Comparison of ENCODE assay signal across 8 cellular contexts in genomic region chr5:151772029-151772867, GRCh38. TPM values are rescaled to one million over a fixed set of nuclear protein-coding genes. Genes with fewer than 3 reads are reported as not detected.
A peak's percentile ranks its signal among the peaks of the same experiment; 100 is the strongest.
DNase-seq lines count a peak whose midpoint lies in the region; ATAC-seq, FAIRE-seq and TF ChIP-seq lines count a peak whose summit lies in the region.

No MANE protein-coding gene starts in this region.

- H3K4me1 ChIP-seq in Caco-2 (no peaks in the 10 kb centered on the region; the same call in 1 of the 2 replicates), HAP-1 (peaks cover 27% of the 10 kb centered on the region), K562 (replicated peaks in 1 of 2; ENCODE audit: control insufficient read depth in 2 of 2, insufficient read depth in 2 of 2, low read length in 2 of 2) (peaks cover 12 to 19% of the 10 kb centered on the region in 2 experiments; a peak in 4 of 5 replicates)

- H2AFZ ChIP-seq in K562 (ENCODE audit: low read depth, low read length), result peak overlapping the region; percentile 46; the same call in 1 of the 2 replicates

- H3K79me2 ChIP-seq in K562 (ENCODE audit: control insufficient read depth, insufficient read depth, low read length), result peaks cover 70% of the 10 kb centered on the region

- H3K27ac Mint-ChIP-seq in Caco-2 (ENCODE audit: unreplicated experiment), result no peak overlapping the region

- DNase-seq in Caco-2 (peak; percentile 53 to 55), HAP-1 (ENCODE audit: low spot score in 2 of 2) (peak in 1 of 2 experiments; percentile 57), SK-N-DZ (ENCODE audit: low spot score) (peak; percentile 36), K562 (ENCODE audit: extremely low read depth in 1 of 4, low spot score in 3 of 4) (peak in 3 of 4 experiments; percentile 25 to 84 (median 27)), iPS-NIHi11 (ENCODE audit: low spot score) (peak; percentile 75), cortex of kidney (lab: John Stamatoyannopoulos, UW) (no peak)

- ATAC-seq in K562 (peak; percentile 7), HG03095 (IDR thresholded peaks at IDR 0.05; ENCODE audit: unreplicated experiment) (no peak)

- no peaks in the 10 kb centered on the region for H3K9me3 ChIP-seq in Caco-2
- no peaks in the 10 kb centered on the region for H3K9me3 ChIP-seq in HAP-1
- no peaks in the 10 kb centered on the region for H3K9me3 ChIP-seq in K562 (replicated peaks; ENCODE audit: control insufficient read depth, insufficient read depth, low read depth, low read length)

- H3K36me3 Mint-ChIP-seq in Caco-2 (ENCODE audit: insufficient read depth, unreplicated experiment), result peaks cover 37% of the 10 kb centered on the region

- WGBS in K562 (ENCODE audit: insufficient coverage, low coverage, missing lambda C conversion rate), result 1% methylated on average over 47 of the region's 87 CpGs

- H3K27me3 ChIP-seq in Caco-2 (replicated peaks; ENCODE audit: control insufficient read depth, insufficient read depth, low read length) (no peaks in the 10 kb centered on the region), HAP-1 (ENCODE audit: low read depth) (no peaks in the 10 kb centered on the region), K562 (ENCODE audit: control insufficient read depth in 2 of 2, insufficient read depth in 2 of 2, low read length in 2 of 2) (no peaks in the 10 kb centered on the region)

- no TSS peak for BruUV-seq in Caco-2 (replicated peaks; lab: Mats Ljungman, UMichigan)
- BruUV-seq in K562 (replicated peaks; lab: Mats Ljungman, UMichigan), result no TSS peak

- H3K4me3 ChIP-seq in Caco-2 (ENCODE audit: low read depth, low read length), result peak overlapping the region; percentile 98
- H3K4me3 ChIP-seq in HAP-1, result peak overlapping the region; percentile 80
- H3K4me3 ChIP-seq in K562, result peak overlapping the region; percentile 90
- H3K4me3 ChIP-seq in skin epidermis, result peak overlapping the region; percentile 67 to 94 (median 82)

- POLR2A ChIA-PET in Caco-2 (lab: Charles Lee), result interaction anchor here (0.5 to 3.0 kb wide), 6 partner anchors 12 to 519 kb away, joined by 3 to 17 read pairs (median 6); partner anchors contain the start of genes ATOX1 and GM2A
- POLR2A ChIA-PET in K562 (lab: Yijun Ruan, JAX), result interaction anchor here (0.6 to 5.1 kb wide), 9 partner anchors 10 to 115 kb away, joined by 3 to 56 read pairs (median 6); partner anchors contain the start of gene ATOX1

- peak overlapping the region; percentile 98 for H3K4me2 ChIP-seq in K562 (ENCODE audit: insufficient read depth, low read length)

- H3K27ac ChIP-seq in K562 (ENCODE audit: extremely low read depth, low read depth, low read length) (peak overlapping the region; percentile 91), skin epidermis (peak overlapping the region; percentile 53 to 99 (median 89))

- no peak for TF ChIP-seq POLR2A in K562 (conservative IDR thresholded peaks at IDR 0.05)

- in situ Hi-C loops in HAP-1 (cut with MboI; ENCODE audit: low sequenced_read_pairs) (no loop called here), K562 (cut with MboI) (no loop called here)

- H3K9me1 ChIP-seq in K562 (ENCODE audit: control insufficient read depth, insufficient read depth, low read length), result no peaks in the 10 kb centered on the region

- TF ChIP-seq RAD21 in K562 (CRISPR knock-in tag; conservative IDR thresholded peaks at IDR 0.05 in 1 of 2, IDR thresholded peaks at IDR 0.05 in 1 of 2), result no peak

- CTCF ChIA-PET in Caco-2 (lab: Charles Lee) (interaction anchor here (1.1 to 2.4 kb wide), 4 partner anchors 17 to 120 kb away, joined by 3 to 25 read pairs (median 8); no protein-coding TSS in a partner anchor), K562 (lab: Yijun Ruan, JAX; ENCODE audit: low intra/inter-chr PET ratio) (interaction anchor here (0.5 to 2.3 kb wide), 3 partner anchors 22 to 113 kb away, joined by 4 to 16 read pairs (median 6); no protein-coding TSS in a partner anchor)

- H3K36me3 ChIP-seq in Caco-2 (ENCODE audit: control insufficient read depth, insufficient read depth, low read length) (no peaks in the 10 kb centered on the region; the same call in 1 of the 2 replicates), HAP-1 (replicated peaks) (peaks cover 23% of the 10 kb centered on the region), K562 (ENCODE audit: control insufficient read depth, insufficient read depth, low read length) (peaks cover 48% of the 10 kb centered on the region; the same call in 2 of the 3 replicates)

- peaks cover 18% of the 10 kb centered on the region for H3K4me1 Mint-ChIP-seq in Caco-2 (ENCODE audit: low read depth, unreplicated experiment)

- H4K20me1 ChIP-seq in K562 (replicated peaks; ENCODE audit: control insufficient read depth, insufficient read depth, low read length), result peaks cover 43% of the 10 kb centered on the region

- no peaks in the 10 kb centered on the region for H3K9me3 Mint-ChIP-seq in Caco-2 (ENCODE audit: unreplicated experiment)

- H3K4me3 Mint-ChIP-seq in Caco-2 (ENCODE audit: unreplicated experiment), result no peak overlapping the region

- no peak for TF ChIP-seq EP300 in K562 (IDR thresholded peaks at IDR 0.05; ENCODE audit: low read length)

- intact Hi-C loops in Caco-2 (cut with micrococcal nuclease; ENCODE audit: unreplicated experiment) (loop anchor here (5.0 kb wide), 1 partner anchor 520 kb away; the partner anchor contains the start of gene GM2A), K562 (cut with micrococcal nuclease) (loop anchor here (1.0 to 5.0 kb wide), 2 partner anchors 8 to 325 kb away; partner anchors contain the start of gene SLC36A1)

- H3K9ac ChIP-seq in K562 (ENCODE audit: insufficient read depth in 1 of 2, low read depth in 2 of 2, low read length in 2 of 2), result peak overlapping the region; percentile 94 to 96

- no peaks in the 10 kb centered on the region for H3K27me3 Mint-ChIP-seq in Caco-2 (ENCODE audit: insufficient read depth, unreplicated experiment)

- FAIRE-seq in K562 (lab: Jason Lieb, UNC), result no peak

- TF ChIP-seq CTCF in Caco-2 (IDR thresholded peaks at IDR 0.05; ENCODE audit: insufficient read depth in 1 of 2, low read depth in 1 of 2, low read length in 1 of 2, severe bottlenecking in 1 of 2, unreplicated experiment in 1 of 2) (no peak), K562 (IDR thresholded peaks at IDR 0.05 in 2 of 3, conservative IDR thresholded peaks at IDR 0.05 in 1 of 3; ENCODE audit: insufficient read depth in 2 of 3, low read depth in 1 of 3, low read length in 3 of 3) (no peak)

RNA-seq across cellular contexts. Expression of gene G3BP1, which starts 0.5 kb away (rescaled TPM):
- 291 and 329 TPM in 2 replicates for total RNA-seq in Caco-2 (2022)
- polyA plus RNA-seq in SK-N-DZ (2014; cell fraction: cytosol; rRNA removed), result 142 and 171 TPM in 2 replicates
- 75.6 and 89.6 TPM in 2 replicates for polyA plus RNA-seq in SK-N-DZ (2014; cell fraction: nucleus; rRNA removed)
- 109 and 174 TPM in 2 replicates for total RNA-seq in K562 (2011; cell fraction: chromatin; rRNA removed; ENCODE audit: low replicate concordance)
- total RNA-seq in K562 (2011; cell fraction: nucleolus; rRNA removed), result 80.2 and 99.9 TPM in 2 replicates
- 122 and 186 TPM in 2 replicates for total RNA-seq in K562 (2011; cell fraction: nucleoplasm; rRNA removed)
- 105 and 130 TPM in 2 replicates for total RNA-seq in K562 (2014; rRNA removed)
- 238 and 257 TPM in 2 replicates for total RNA-seq in K562 (2014; rRNA removed; fragmentation: Illumina TruSeq; extraction: Trizol)
- total RNA-seq in K562 (2015; rRNA removed; fragmentation: Illumina TruSeq; extraction: Trizol), result 195 and 209 TPM in 2 replicates
- total RNA-seq in K562 (2021), result 260 and 264 TPM in 2 replicates
- 74.3 and 101 TPM in 2 replicates for polyA plus RNA-seq in K562 (2011; rRNA removed)
- polyA plus RNA-seq in K562 (2011; cell fraction: cytosol; rRNA removed), result 35.6 and 53.9 TPM in 2 replicates
- 53.2 and 53.3 TPM in 2 replicates for polyA plus RNA-seq in K562 (2011; cell fraction: nucleus; rRNA removed)
- 64.6 and 142 TPM in 2 replicates for polyA plus RNA-seq in K562 (2012)
- 142 and 173 TPM in 2 replicates for polyA plus RNA-seq in K562 (2014; fragmentation: Illumina TruSeq; extraction: Trizol)
- 10 to 100 TPM; 54.7 to 55.5 TPM for polyA plus RNA-seq in K562 (2014; fragmentation: Nextera tagmentation; extraction: Ambion mirVana)
- polyA plus RNA-seq in K562 (2014; rRNA removed), result 69.7 and 79.8 TPM in 2 replicates
- polyA minus RNA-seq in K562 (2011; rRNA and poly(A)+ RNA removed), result 228 and 286 TPM in 2 replicates
- polyA minus RNA-seq in K562 (2011; cell fraction: cytosol; rRNA and poly(A)+ RNA removed), result 120 and 156 TPM in 2 replicates
- polyA minus RNA-seq in K562 (2011; cell fraction: nucleus; rRNA and poly(A)+ RNA removed), result 97.3 and 124 TPM in 2 replicates

RNA-seq across cellular contexts. Expression of gene ATOX1, which starts 13.8 kb away (rescaled TPM):
- total RNA-seq in Caco-2 (2022), result 135 and 139 TPM in 2 replicates
- polyA plus RNA-seq in SK-N-DZ (2014; cell fraction: cytosol; rRNA removed), result 85.3 and 102 TPM in 2 replicates
- 33.7 and 41.0 TPM in 2 replicates for polyA plus RNA-seq in SK-N-DZ (2014; cell fraction: nucleus; rRNA removed)
- total RNA-seq in K562 (2011; cell fraction: chromatin; rRNA removed; ENCODE audit: low replicate concordance), result 31.3 and 35.6 TPM in 2 replicates
- total RNA-seq in K562 (2011; cell fraction: nucleolus; rRNA removed), result 32.5 and 42.5 TPM in 2 replicates
- total RNA-seq in K562 (2011; cell fraction: nucleoplasm; rRNA removed), result 43.0 and 57.0 TPM in 2 replicates
- total RNA-seq in K562 (2014; rRNA removed), result 66.2 and 70.3 TPM in 2 replicates
- total RNA-seq in K562 (2014; rRNA removed; fragmentation: Illumina TruSeq; extraction: Trizol), result 59.8 and 68.2 TPM in 2 replicates
- 72.2 and 73.8 TPM in 2 replicates for total RNA-seq in K562 (2015; rRNA removed; fragmentation: Illumina TruSeq; extraction: Trizol)
- 86.2 and 93.0 TPM in 2 replicates for total RNA-seq in K562 (2021)
- polyA plus RNA-seq in K562 (2011; rRNA removed), result 59.2 and 75.4 TPM in 2 replicates
- polyA plus RNA-seq in K562 (2011; cell fraction: cytosol; rRNA removed), result 149 and 236 TPM in 2 replicates
- polyA plus RNA-seq in K562 (2011; cell fraction: nucleus; rRNA removed), result 44.2 and 47.6 TPM in 2 replicates
- 94.6 and 155 TPM in 2 replicates for polyA plus RNA-seq in K562 (2012)
- 118 and 156 TPM in 2 replicates for polyA plus RNA-seq in K562 (2014; fragmentation: Illumina TruSeq; extraction: Trizol)
- polyA plus RNA-seq in K562 (2014; fragmentation: Nextera tagmentation; extraction: Ambion mirVana), result 100 to 1,000 TPM; 303 to 318 TPM
- 111 and 153 TPM in 2 replicates for polyA plus RNA-seq in K562 (2014; rRNA removed)
- 80.6 and 107 TPM in 2 replicates for polyA minus RNA-seq in K562 (2011; rRNA and poly(A)+ RNA removed)
- polyA minus RNA-seq in K562 (2011; cell fraction: cytosol; rRNA and poly(A)+ RNA removed), result 22.8 and 37.2 TPM in 2 replicates
- polyA minus RNA-seq in K562 (2011; cell fraction: nucleus; rRNA and poly(A)+ RNA removed), result 27.0 and 27.1 TPM in 2 replicates
